Comparison of ENCODE assay signal across 27 cellular contexts in the genomic region with DNA sequence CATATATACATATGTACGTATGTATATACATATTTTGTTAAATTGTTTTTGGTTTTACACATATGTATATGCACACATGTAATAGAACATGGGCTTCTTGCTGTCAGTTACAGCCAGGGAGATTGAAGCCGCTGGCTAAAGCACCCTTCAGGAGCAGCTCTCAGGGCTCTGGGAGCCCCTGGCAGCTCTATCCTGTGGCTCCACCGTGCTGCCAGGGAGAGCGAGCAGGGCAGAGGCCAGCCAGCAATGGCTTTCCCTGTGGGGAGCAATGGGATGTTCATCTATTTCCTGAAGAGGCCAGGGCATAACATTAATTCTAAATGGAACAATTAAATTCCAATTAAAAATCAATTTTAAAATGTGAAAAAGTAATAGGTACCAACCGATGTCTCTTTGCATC.
"Had no signal": no experiment of that assay in that cellular context is flagged by ENCODE, and none has a peak within 500 bp of the region (broad histone marks: within the 10 kb centered on the region; RNA-seq: fewer than 3 reads in every experiment).

No MANE protein-coding gene starts in this region.

- H3K27me3 ChIP-seq: brain microvascular endothelial cell had no signal

- H3K36me3 Mint-ChIP-seq: activated CD4-positive, alpha-beta memory T cell treated with anti-CD3 and anti-CD28 coated beads for 36 hours; activated naive CD4-positive, alpha-beta T cell treated with anti-CD3 and anti-CD28 coated beads, Interleukin-2, amount 10 ng/mL, durations not matched to agents 7 days and 5 days; activated naive CD8-positive, alpha-beta T cell treated with anti-CD3 and anti-CD28 coated beads for 36 hours; T-cell had no signal

- H3K4me1 Mint-ChIP-seq: activated B cell treated with CpG ODN at 0.5 μM for 24 hours; activated CD4-positive, alpha-beta T cell treated with anti-CD3 and anti-CD28 coated beads, Interleukin-2, amount 10 ng/mL, durations not matched to agents 7 days and 5 days; activated naive CD4-positive, alpha-beta T cell treated with anti-CD3 and anti-CD28 coated beads, Interleukin-2, amount 10 ng/mL, durations not matched to agents 7 days and 5 days; activated naive CD8-positive, alpha-beta T cell treated with anti-CD3 and anti-CD28 coated beads for 36 hours; activated T-helper 17 cell treated with anti-CD3 and anti-CD28 coated beads, Interleukin-2, amount 50 U/mL, for 72 hours; T-cell had no signal

- ATAC-seq: activated T-helper 17 cell treated with anti-CD3 and anti-CD28 coated beads, Interleukin-2, amount 50 U/mL, for 72 hours; Panc1; T-cell had no signal

- H3K4me3 ChIP-seq: SK-N-MC had no signal

- DNase-seq: activated B cell treated with CpG ODN at 0.5 μM for 24 hours; activated CD4-positive, alpha-beta memory T cell treated with anti-CD3 and anti-CD28 coated beads for 36 hours; activated CD4-positive, alpha-beta T cell treated with anti-CD3 and anti-CD28 coated beads for 1 hour; activated CD4-positive, alpha-beta T cell treated with anti-CD3 and anti-CD28 coated beads, Interleukin-2, amount 10 ng/mL, durations not matched to agents 7 days and 5 days; activated gamma-delta T cell; activated naive CD4-positive, alpha-beta T cell treated with anti-CD3 and anti-CD28 coated beads, Interleukin-2, amount 10 ng/mL, durations not matched to agents 7 days and 5 days; activated naive CD8-positive, alpha-beta T cell treated with anti-CD3 and anti-CD28 coated beads for 36 hours; activated T-cell treated with anti-CD3 and anti-CD28 coated beads for 4 hours; activated T-cell treated with anti-CD3 and anti-CD28 coated beads, Interleukin-2, amount 50 U/mL, for 48 hours; brain microvascular endothelial cell; Kasumi-1; NCI-H1417; NCI-H1930; NCI-H2107; NCI-H2171 treated with DMSO at 0.1 percent for 48 hours; NCI-H226; NCI-H526; NCI-H774; NK-92 treated with Interleukin-12 subunit alpha and Interleukin-12 subunit beta, amount 100 ng/mL, for 24 hours; OCI-M1; RPMI8226; T-helper 2 cell; T1000 had no signal

- H3K27ac ChIP-seq: brain microvascular endothelial cell, SK-N-MC had no signal

- H3K36me3 ChIP-seq: brain microvascular endothelial cell had no signal

- H3K4me3 Mint-ChIP-seq: activated B cell treated with CpG ODN at 0.5 μM for 24 hours; activated CD4-positive, alpha-beta memory T cell treated with anti-CD3 and anti-CD28 coated beads for 36 hours; activated CD4-positive, alpha-beta T cell treated with anti-CD3 and anti-CD28 coated beads, Interleukin-2, amount 10 ng/mL, durations not matched to agents 7 days and 5 days; activated naive CD4-positive, alpha-beta T cell treated with anti-CD3 and anti-CD28 coated beads, Interleukin-2, amount 10 ng/mL, durations not matched to agents 7 days and 5 days; activated naive CD8-positive, alpha-beta T cell treated with anti-CD3 and anti-CD28 coated beads for 36 hours; activated T-helper 17 cell treated with anti-CD3 and anti-CD28 coated beads, Interleukin-2, amount 50 U/mL, for 72 hours; T-cell had no signal

- H3K9me3 Mint-ChIP-seq: activated T-helper 17 cell treated with anti-CD3 and anti-CD28 coated beads, Interleukin-2, amount 50 U/mL, for 72 hours had no signal

- H3K27ac Mint-ChIP-seq: activated B cell treated with CpG ODN at 0.5 μM for 24 hours; activated CD4-positive, alpha-beta memory T cell treated with anti-CD3 and anti-CD28 coated beads for 36 hours; activated CD4-positive, alpha-beta T cell treated with anti-CD3 and anti-CD28 coated beads, Interleukin-2, amount 10 ng/mL, durations not matched to agents 7 days and 5 days; activated naive CD4-positive, alpha-beta T cell treated with anti-CD3 and anti-CD28 coated beads, Interleukin-2, amount 10 ng/mL, durations not matched to agents 7 days and 5 days; activated naive CD8-positive, alpha-beta T cell treated with anti-CD3 and anti-CD28 coated beads for 36 hours; activated T-helper 17 cell treated with anti-CD3 and anti-CD28 coated beads, Interleukin-2, amount 50 U/mL, for 72 hours; T-cell had no signal
